8 cellular contexts compared by ENCODE assay signal in genomic region chr4:54659213-54660144, GRCh38. TPM values are rescaled to one million over a fixed set of nuclear protein-coding genes. Genes with fewer than 3 reads are reported as not detected.
DNase-seq lines count a peak whose midpoint lies in the region; ATAC-seq and TF ChIP-seq lines count a peak whose summit lies in the region.

No MANE protein-coding gene starts in this region.

- peaks cover 28% of the 10 kb centered on the region for H3K4me1 ChIP-seq in GM23248 (ENCODE audit: insufficient read depth)

- H3K4me1 Mint-ChIP-seq in activated naive CD8-positive, alpha-beta T cell treated with anti-CD3 and anti-CD28 coated beads, Interleukin-2, amount 10 ng/mL, durations not matched to agents 7 days and 5 days = peaks cover 11% of the 10 kb centered on the region
- H3K4me1 Mint-ChIP-seq in stimulated activated memory B cell treated with anti-CD40 and anti-IgM and Interleukin-4, amounts not matched to agents 10 μg/mL and 1 μg/mL and 100 μg/mL, for 72 hours = peaks cover 26% of the 10 kb centered on the region

- no peaks in the 10 kb centered on the region for H3K79me2 ChIP-seq in GM23248 (ENCODE audit: insufficient read depth)

- H2AFZ ChIP-seq in GM23248 = peak overlapping the region; percentile 70

- POLR2A ChIA-PET in activated naive CD8-positive, alpha-beta T cell treated with anti-CD3 and anti-CD28 coated beads, Interleukin-2, amount 10 ng/mL, durations not matched to agents 7 days and 5 days (lab: Charles Lee) = no interaction called here

- H3F3A ChIP-seq in GM23248 (ENCODE audit: insufficient read depth) = peaks cover 37% of the 10 kb centered on the region

- no peaks in the 10 kb centered on the region for H3K36me3 Mint-ChIP-seq in activated naive CD8-positive, alpha-beta T cell treated with anti-CD3 and anti-CD28 coated beads, Interleukin-2, amount 10 ng/mL, durations not matched to agents 7 days and 5 days
- no peaks in the 10 kb centered on the region for H3K36me3 Mint-ChIP-seq in stimulated activated memory B cell treated with anti-CD40 and anti-IgM and Interleukin-4, amounts not matched to agents 10 μg/mL and 1 μg/mL and 100 μg/mL, for 72 hours

- H4K20me1 ChIP-seq in GM23248 (ENCODE audit: insufficient read depth) = no peaks in the 10 kb centered on the region

- no peak for TF ChIP-seq CTCF in 22Rv1 (IDR thresholded peaks at IDR 0.05)

- 69 to 71% methylated on average over 23 of the region's 23 CpGs for WGBS in GM23248 (ENCODE audit: low coverage in 1 of 2, low lambda C conversion rate in 2 of 2, missing lambda C conversion rate in 2 of 2), 2 experiments

- 0 out of 2 replicates have a peak overlapping the region, but pooled peaks have one; percentile 27 for H3K27ac ChIP-seq in 22Rv1
- H3K27ac ChIP-seq in GM23248 = no peak overlapping the region

- H3K9ac ChIP-seq in GM23248 = peak overlapping the region; percentile 46

- H3K9me3 ChIP-seq in GM23248 (ENCODE audit: low read depth) = no peaks in the 10 kb centered on the region

- H3K27me3 ChIP-seq in GM23248 (replicated peaks; ENCODE audit: insufficient read depth) = peaks cover 12% of the 10 kb centered on the region; the same call in 1 of the 2 replicates

- no peaks in the 10 kb centered on the region for H3K9me3 Mint-ChIP-seq in activated naive CD8-positive, alpha-beta T cell treated with anti-CD3 and anti-CD28 coated beads, Interleukin-2, amount 10 ng/mL, durations not matched to agents 7 days and 5 days
- H3K9me3 Mint-ChIP-seq in stimulated activated memory B cell treated with anti-CD40 and anti-IgM and Interleukin-4, amounts not matched to agents 10 μg/mL and 1 μg/mL and 100 μg/mL, for 72 hours = no peaks in the 10 kb centered on the region

- ATAC-seq in activated naive CD8-positive, alpha-beta T cell treated with anti-CD3 and anti-CD28 coated beads, Interleukin-2, amount 10 ng/mL, durations not matched to agents 7 days and 5 days (ENCODE audit: low read depth) = no peak
- no peak for ATAC-seq in stimulated activated memory B cell treated with anti-CD40 and anti-IgM and Interleukin-4, amounts not matched to agents 10 μg/mL and 1 μg/mL and 100 μg/mL, for 72 hours
- ATAC-seq in GM21515 (IDR thresholded peaks at IDR 0.05; ENCODE audit: unreplicated experiment) (no peak), GM18502 (IDR thresholded peaks at IDR 0.05; ENCODE audit: poor library complexity, unreplicated experiment) (no peak), HG02884 (IDR thresholded peaks at IDR 0.05; ENCODE audit: unreplicated experiment) (no peak)

- H3K4me3 Mint-ChIP-seq in activated naive CD8-positive, alpha-beta T cell treated with anti-CD3 and anti-CD28 coated beads, Interleukin-2, amount 10 ng/mL, durations not matched to agents 7 days and 5 days = peak overlapping the region; percentile 72
- peak overlapping the region; percentile 84 for H3K4me3 Mint-ChIP-seq in stimulated activated memory B cell treated with anti-CD40 and anti-IgM and Interleukin-4, amounts not matched to agents 10 μg/mL and 1 μg/mL and 100 μg/mL, for 72 hours

- H3K36me3 ChIP-seq in GM23248 (ENCODE audit: low read depth) = no peaks in the 10 kb centered on the region

- H3K4me2 ChIP-seq in GM23248 (ENCODE audit: unreplicated experiment) = peak overlapping the region; percentile 78

- H3K27ac Mint-ChIP-seq in activated naive CD8-positive, alpha-beta T cell treated with anti-CD3 and anti-CD28 coated beads, Interleukin-2, amount 10 ng/mL, durations not matched to agents 7 days and 5 days = no peak overlapping the region
- H3K27ac Mint-ChIP-seq in stimulated activated memory B cell treated with anti-CD40 and anti-IgM and Interleukin-4, amounts not matched to agents 10 μg/mL and 1 μg/mL and 100 μg/mL, for 72 hours = no peak overlapping the region

- H3K9me2 ChIP-seq in GM23248 (ENCODE audit: insufficient read depth) = no peaks in the 10 kb centered on the region

- in situ Hi-C loops in GM23248 (cut with MboI) = no loop called here

- peaks cover 75% of the 10 kb centered on the region for H3K27me3 Mint-ChIP-seq in activated naive CD8-positive, alpha-beta T cell treated with anti-CD3 and anti-CD28 coated beads, Interleukin-2, amount 10 ng/mL, durations not matched to agents 7 days and 5 days
- H3K27me3 Mint-ChIP-seq in stimulated activated memory B cell treated with anti-CD40 and anti-IgM and Interleukin-4, amounts not matched to agents 10 μg/mL and 1 μg/mL and 100 μg/mL, for 72 hours = peaks cover 75% of the 10 kb centered on the region

- H3K4me3 ChIP-seq in GM23248 = peak overlapping the region; percentile 71

- no peak for DNase-seq in GM23248
- peak; percentile 25 for DNase-seq in activated naive CD8-positive, alpha-beta T cell treated with anti-CD3 and anti-CD28 coated beads, Interleukin-2, amount 10 ng/mL, durations not matched to agents 7 days and 5 days
- peak; percentile 29 for DNase-seq in iPS-NIHi11 (ENCODE audit: low spot score)

RNA-seq across cellular contexts. Expression of gene KIT, which starts 1.7 kb away (rescaled TPM):
- 0.51 and 6.7 TPM in 2 replicates for total RNA-seq in GM23248 (2014; rRNA removed; shearing (Covaris generic))
- polyA plus RNA-seq in GM23248 (2016; fragmentation: Nextera tagmentation; extraction: Ambion mirVana) = 0.93 and 1.1 TPM in 2 replicates
- total RNA-seq in activated naive CD8-positive, alpha-beta T cell treated with anti-CD3 and anti-CD28 coated beads, Interleukin-2, amount 10 ng/mL, durations not matched to agents 7 days and 5 days = 1 to 10 TPM in 1 of 2 experiments, under 1 TPM in 1; 0.64 to 1.1 TPM
